ENCODE assay signal across 9 cellular contexts in the genomic region with DNA sequence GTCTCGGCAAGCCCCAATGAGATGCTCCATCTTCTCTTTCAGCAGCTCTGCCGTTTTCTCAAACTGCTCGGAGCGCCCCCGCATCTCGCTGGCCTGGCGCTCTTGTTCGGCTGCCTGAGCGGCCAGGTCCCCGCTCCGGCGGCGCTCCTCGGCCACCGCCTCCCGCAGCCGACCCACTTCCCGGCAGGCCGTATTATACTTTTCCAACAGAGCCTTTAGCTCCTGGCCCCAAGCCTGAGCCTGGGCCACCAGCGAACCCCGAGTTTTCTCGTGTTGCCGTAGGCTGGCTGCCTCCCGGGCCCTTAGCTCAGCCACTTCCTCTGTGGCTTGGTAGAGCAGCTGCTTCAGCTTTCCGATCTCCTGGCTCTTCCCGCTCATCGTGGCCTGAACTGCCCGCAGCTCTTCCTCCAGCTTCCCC. TPM values are rescaled to one million over a fixed set of nuclear protein-coding genes. Genes with fewer than 3 reads are reported as not detected.
A peak's percentile ranks its signal among the peaks of the same experiment; 100 is the strongest.
DNase-seq lines count a peak whose midpoint lies in the region; ATAC-seq, FAIRE-seq and TF ChIP-seq lines count a peak whose summit lies in the region.
"Had no signal": no experiment of that assay in that cellular context is flagged by ENCODE, and none has a peak within 500 bp of the region (broad histone marks: within the 10 kb centered on the region; RNA-seq: fewer than 3 reads in every experiment).

No MANE protein-coding gene starts in this region.

- H2AFZ ChIP-seq in keratinocyte (ENCODE audit: control insufficient read depth, low read length), result peak overlapping the region; percentile 69
- H2AFZ ChIP-seq in PC-3 (ENCODE audit: low read length), result no peak overlapping the region

- peak; percentile 81 for ATAC-seq in central memory CD8-positive, alpha-beta T cell (replicated peaks; ENCODE audit: extremely low read depth, poor library complexity, severe bottlenecking)
- ATAC-seq in PC-3, result no peak

- no peaks in the 10 kb centered on the region for H4K20me1 ChIP-seq in keratinocyte (ENCODE audit: control insufficient read depth, extremely low read depth, insufficient read depth, low read length)
- no peaks in the 10 kb centered on the region for H4K20me1 ChIP-seq in PC-3 (ENCODE audit: low read length)

- no peak for FAIRE-seq in keratinocyte (lab: Jason Lieb, UNC)
- FAIRE-seq: frontal cortex had no signal

- H3K36me3 Mint-ChIP-seq in central memory CD8-positive, alpha-beta T cell (ENCODE audit: insufficient read depth), result peaks cover 2% of the 10 kb centered on the region

- H3K27ac ChIP-seq in keratinocyte (ENCODE audit: control insufficient read depth, insufficient read depth, low read length) (no peak overlapping the region), PC-3 (ENCODE audit: low read length) (no peak overlapping the region)

- H3K9ac ChIP-seq in keratinocyte (ENCODE audit: control insufficient read depth, extremely low read depth, insufficient read depth, low read length) (peak overlapping the region; percentile 15), PC-3 (ENCODE audit: low read length) (no peak overlapping the region)

- no peaks in the 10 kb centered on the region for H3F3A ChIP-seq in PC-3 (ENCODE audit: low read length, unreplicated experiment)

- H3K4me1 ChIP-seq in keratinocyte (ENCODE audit: control insufficient read depth, extremely low read depth, insufficient read depth, low read length), result peaks cover 10% of the 10 kb centered on the region
- no peaks in the 10 kb centered on the region for H3K4me1 ChIP-seq in PC-3 (ENCODE audit: insufficient read depth, low read length)

- H3K9me3 Mint-ChIP-seq in central memory CD8-positive, alpha-beta T cell, result no peaks in the 10 kb centered on the region

- CTCF ChIA-PET in PC-3 (lab: Charles Lee), result no interaction called here

- H3K9me3 ChIP-seq in keratinocyte (ENCODE audit: control insufficient read depth, low read depth, low read length) (no peaks in the 10 kb centered on the region), PC-3 (ENCODE audit: low read length) (no peaks in the 10 kb centered on the region)

- DNase-seq in EL (peak; percentile 63), T-helper 2 cell (peak in 3 of 5 experiments; percentile 14 to 55 (median 17)), keratinocyte (ENCODE audit: low read depth, low spot score) (no peak), NCI-H1417 treated with DMSO at 0.1 percent for 48 hours (lab: John Stamatoyannopoulos, UW) (no peak), PC-3 (no peak), dedifferentiated amniotic fluid mesenchymal stem cell (ENCODE audit: extremely low spot score) (no peak)
- DNase-seq in central memory CD8-positive, alpha-beta T cell (ENCODE audit: low spot score in 2 of 2), result peak in 1 of 2 donors; percentile 15
- DNase-seq in stimulated activated CD4-positive, alpha-beta T cell treated with anti-CD3 and anti-CD28 coated beads, Interleukin-12 subunit alpha, Interleukin-12 subunit beta, amount 100 ng/mL, for 24 hours (ENCODE audit: low read depth in 2 of 2), result peak; percentile 10 to 30

- dilution Hi-C loops in keratinocyte (cut with MboI; ENCODE audit: extremely low pct_ligation_motif_present, low sequenced_read_pairs), result no loop called here

- H3K27me3 ChIP-seq in keratinocyte (ENCODE audit: control insufficient read depth, extremely low read depth, insufficient read depth, low read length) (peaks cover 15% of the 10 kb centered on the region), PC-3 (ENCODE audit: low read length) (no peaks in the 10 kb centered on the region)

- H3K4me3 ChIP-seq in keratinocyte (ENCODE audit: control insufficient read depth in 2 of 3, extremely low read depth in 1 of 3, insufficient read depth in 2 of 3, low read depth in 1 of 3, low read length in 3 of 3) (peak overlapping the region in 2 of 3 experiments; percentile 7 to 51), PC-3 (ENCODE audit: low read length) (no peak overlapping the region)

- H3K36me3 ChIP-seq in keratinocyte (ENCODE audit: control insufficient read depth in 2 of 2, extremely low read depth in 1 of 2, insufficient read depth in 2 of 2, low read length in 2 of 2) (no peaks in the 10 kb centered on the region), PC-3 (ENCODE audit: low read depth, low read length) (no peaks in the 10 kb centered on the region)

- H3K4me3 Mint-ChIP-seq in central memory CD8-positive, alpha-beta T cell, result peak overlapping the region; percentile 82

- POLR2A ChIA-PET in PC-3 (lab: Charles Lee; ENCODE audit: unreplicated experiment), result no interaction called here

- peaks cover 19% of the 10 kb centered on the region for H3K4me1 Mint-ChIP-seq in central memory CD8-positive, alpha-beta T cell

- intact Hi-C loops in PC-3 (cut with micrococcal nuclease), result no loop called here

- peaks cover 11% of the 10 kb centered on the region for H3K27me3 Mint-ChIP-seq in central memory CD8-positive, alpha-beta T cell

- H3K79me2 ChIP-seq in keratinocyte (ENCODE audit: control insufficient read depth, insufficient read depth, low read length) (no peaks in the 10 kb centered on the region), PC-3 (ENCODE audit: low read length) (no peaks in the 10 kb centered on the region)

- no TSS peak for BruUV-seq in PC-3 (replicated peaks; lab: Mats Ljungman, UMichigan)

- H3K27ac Mint-ChIP-seq in central memory CD8-positive, alpha-beta T cell (ENCODE audit: low read depth), result peak overlapping the region; percentile 77

- peak overlapping the region; percentile 71 for H3K4me2 ChIP-seq in keratinocyte (ENCODE audit: control insufficient read depth, extremely low read depth, insufficient read depth, low read depth, low read length)
- H3K4me2 ChIP-seq in PC-3 (ENCODE audit: low read length), result no peak overlapping the region

- H3K9me2 ChIP-seq in PC-3 (replicated peaks; ENCODE audit: low read length), result no peaks in the 10 kb centered on the region

- TF ChIP-seq CTCF in keratinocyte (optimal IDR thresholded peaks at IDR 0.05 in 1 of 3, IDR thresholded peaks at IDR 0.05 in 1 of 3, conservative IDR thresholded peaks at IDR 0.05 in 1 of 3; ENCODE audit: extremely low read depth in 1 of 3, insufficient read depth in 2 of 3, low read length in 3 of 3) (no peak), PC-3 (conservative IDR thresholded peaks at IDR 0.05; ENCODE audit: low read depth, low read length) (no peak)

- no peaks in the 10 kb centered on the region for H3K9me1 ChIP-seq in keratinocyte (ENCODE audit: control insufficient read depth, extremely low read depth, insufficient read depth, low read length)

RNA-seq across cellular contexts. Expression of a gene that starts 13.1 kb away (rescaled TPM):
- polyA plus RNA-seq in keratinocyte, result 26.9 to 29.7 TPM (median 27.6 TPM) in 3 replicates
- 9.8 TPM for polyA plus RNA-seq in keratinocyte (2011; ENCODE audit: low read depth)
- 29.2 and 31.6 TPM in 2 replicates for polyA plus RNA-seq in keratinocyte (2011; cell fraction: cytosol; rRNA removed)
- polyA plus RNA-seq in keratinocyte (2011; cell fraction: nucleus; rRNA removed), result 101 and 127 TPM in 2 replicates
- 37.8 and 39.6 TPM in 2 replicates for polyA plus RNA-seq in keratinocyte (2012; ENCODE audit: low replicate concordance)
- polyA minus RNA-seq in keratinocyte, result 24.6 to 52.5 TPM (median 28.8 TPM) in 3 replicates
- polyA minus RNA-seq in keratinocyte (2011; cell fraction: cytosol; rRNA and poly(A)+ RNA removed), result 25.5 TPM
- 22.9 and 34.7 TPM in 2 replicates for polyA minus RNA-seq in keratinocyte (2011; cell fraction: nucleus; rRNA and poly(A)+ RNA removed)
- 25.2 and 27.2 TPM in 2 replicates for total RNA-seq in PC-3 (2014; rRNA removed)

RNA-seq across cellular contexts. Expression of a gene that starts 13.7 kb away (rescaled TPM):
- polyA plus RNA-seq in keratinocyte, result 0.08 to 1.3 TPM (median 0.46 TPM) in 3 replicates
- 9.6 TPM for polyA plus RNA-seq in keratinocyte (2011; ENCODE audit: low read depth)
- 0.15 and 0.27 TPM in 2 replicates for polyA plus RNA-seq in keratinocyte (2011; cell fraction: cytosol; rRNA removed)
- 0.70 and 0.85 TPM in 2 replicates for polyA plus RNA-seq in keratinocyte (2011; cell fraction: nucleus; rRNA removed)
- 0.13 and 8.2 TPM in 2 replicates for polyA plus RNA-seq in keratinocyte (2012; ENCODE audit: low replicate concordance)
- 0.16 to 0.56 TPM in 2 of 3 replicates, not detected in the other for polyA minus RNA-seq in keratinocyte
- not detected for polyA minus RNA-seq in keratinocyte (2011; cell fraction: cytosol; rRNA and poly(A)+ RNA removed)
- 0.21 and 0.62 TPM in 2 replicates for polyA minus RNA-seq in keratinocyte (2011; cell fraction: nucleus; rRNA and poly(A)+ RNA removed)
- 0.07 and 0.40 TPM in 2 replicates for total RNA-seq in PC-3 (2014; rRNA removed)

RNA-seq across cellular contexts. Expression of a gene that starts 26.6 kb away (rescaled TPM):
- polyA plus RNA-seq in keratinocyte, result 1.3 to 1.6 TPM (median 1.3 TPM) in 3 replicates
- 2.1 TPM for polyA plus RNA-seq in keratinocyte (2011; ENCODE audit: low read depth)
- polyA plus RNA-seq in keratinocyte (2011; cell fraction: cytosol; rRNA removed), result 1.1 TPM in 2 replicates
- polyA plus RNA-seq in keratinocyte (2011; cell fraction: nucleus; rRNA removed), result 4.0 and 4.4 TPM in 2 replicates
- polyA plus RNA-seq in keratinocyte (2012; ENCODE audit: low replicate concordance), result 1.3 and 1.4 TPM in 2 replicates
- polyA minus RNA-seq in keratinocyte, result 1.0 to 1.5 TPM (median 1.4 TPM) in 3 replicates
- polyA minus RNA-seq in keratinocyte (2011; cell fraction: cytosol; rRNA and poly(A)+ RNA removed), result not detected
- polyA minus RNA-seq in keratinocyte (2011; cell fraction: nucleus; rRNA and poly(A)+ RNA removed), result 0.95 TPM in 1 of 2 replicates, not detected in the other
- total RNA-seq in PC-3 (2014; rRNA removed), result 2.4 and 3.0 TPM in 2 replicates

RNA-seq across cellular contexts. Expression of a gene that starts 37.8 kb away (rescaled TPM):
- 0.54 to 0.90 TPM (median 0.65 TPM) in 3 replicates for polyA plus RNA-seq in keratinocyte
- 0.44 TPM for polyA plus RNA-seq in keratinocyte (2011; ENCODE audit: low read depth)
- 0.05 and 0.15 TPM in 2 replicates for polyA plus RNA-seq in keratinocyte (2011; cell fraction: cytosol; rRNA removed)
- 3.5 and 3.8 TPM in 2 replicates for polyA plus RNA-seq in keratinocyte (2011; cell fraction: nucleus; rRNA removed)
- 0.44 and 0.87 TPM in 2 replicates for polyA plus RNA-seq in keratinocyte (2012; ENCODE audit: low replicate concordance)
- 0.33 to 0.53 TPM (median 0.45 TPM) in 3 replicates for polyA minus RNA-seq in keratinocyte
- polyA minus RNA-seq in keratinocyte (2011; cell fraction: cytosol; rRNA and poly(A)+ RNA removed), result not detected
- polyA minus RNA-seq in keratinocyte (2011; cell fraction: nucleus; rRNA and poly(A)+ RNA removed), result 0.53 and 1.4 TPM in 2 replicates
- total RNA-seq in PC-3 (2014; rRNA removed), result 0.81 and 1.9 TPM in 2 replicates

RNA-seq across cellular contexts. Expression of a gene that starts 46.5 kb away (rescaled TPM):
- 43.7 to 97.7 TPM (median 89.0 TPM) in 3 replicates for polyA plus RNA-seq in keratinocyte
- polyA plus RNA-seq in keratinocyte (2011; ENCODE audit: low read depth), result 4.3 TPM
- polyA plus RNA-seq in keratinocyte (2011; cell fraction: cytosol; rRNA removed), result 44.3 and 61.6 TPM in 2 replicates
- polyA plus RNA-seq in keratinocyte (2011; cell fraction: nucleus; rRNA removed), result 45.9 and 49.3 TPM in 2 replicates
- 24.2 and 33.7 TPM in 2 replicates for polyA plus RNA-seq in keratinocyte (2012; ENCODE audit: low replicate concordance)
- polyA minus RNA-seq in keratinocyte, result 38.9 to 50.0 TPM (median 47.9 TPM) in 3 replicates
- 29.9 TPM for polyA minus RNA-seq in keratinocyte (2011; cell fraction: cytosol; rRNA and poly(A)+ RNA removed)
- polyA minus RNA-seq in keratinocyte (2011; cell fraction: nucleus; rRNA and poly(A)+ RNA removed), result 13.9 and 16.0 TPM in 2 replicates
- 27.4 and 31.3 TPM in 2 replicates for total RNA-seq in PC-3 (2014; rRNA removed)

Comparison
In these comparisons a context has a peak if more than half of its experiments do, and no peak if none do; other contexts are left out.
1. DNase-seq: peak in EL (single experiment), T-helper 2 cell (3 of 5) and stimulated activated CD4-positive, alpha-beta T cell treated with anti-CD3 and anti-CD28 coated beads, Interleukin-12 subunit alpha, Interleukin-12 subunit beta, amount 100 ng/mL, for 24 hours (2 of 2); none in keratinocyte (single experiment), NCI-H1417 treated with DMSO at 0.1 percent for 48 hours (single experiment), PC-3 (single experiment) and dedifferentiated amniotic fluid mesenchymal stem cell (single experiment).